7 cellular contexts compared by ENCODE assay signal in the genomic region with DNA sequence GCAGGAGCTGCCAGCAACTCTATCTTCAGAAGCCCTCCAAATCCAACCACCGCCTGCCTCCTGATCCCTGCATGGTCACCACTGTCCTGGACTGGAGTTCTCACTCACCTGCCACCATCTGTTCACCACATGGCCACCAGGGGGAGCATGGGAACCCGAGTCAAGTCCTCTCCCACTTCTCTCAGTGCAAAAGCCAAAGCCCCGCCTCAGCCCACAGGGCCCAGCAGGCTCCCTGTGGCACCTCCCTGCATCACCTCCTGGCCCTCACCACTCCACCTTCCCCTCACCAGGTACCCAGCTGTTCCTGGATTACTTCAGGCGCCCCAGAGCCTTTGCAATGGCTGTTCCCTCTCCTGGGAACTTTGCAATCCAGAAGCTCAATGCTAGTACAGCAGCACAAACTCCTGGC. TPM values are rescaled to one million over a fixed set of nuclear protein-coding genes. Genes with fewer than 3 reads are reported as not detected.
DNase-seq lines count a peak whose midpoint lies in the region; ATAC-seq and TF ChIP-seq lines count a peak whose summit lies in the region.

No MANE protein-coding gene starts in this region.

- TF ChIP-seq CTCF in GM12875 (IDR thresholded peaks at IDR 0.05; ENCODE audit: borderline replicate concordance, insufficient read depth, low read depth, low read length) (peak; percentile 95), ascending aorta (IDR thresholded peaks at IDR 0.05) (peak; percentile 68 to 82 (median 78))

- intact Hi-C loops in ascending aorta (cut with DNase I), result loop anchor here (2.0 to 10.0 kb wide), 2 partner anchors 170 to 622 kb away; a partner anchor contains a TSS

- H3K9me3 ChIP-seq in ascending aorta, result no peaks in the 10 kb centered on the region

- H3K27ac ChIP-seq in ascending aorta, result no peak overlapping the region

- H3K4me3 ChIP-seq in GM12875 (ENCODE audit: low read depth, low read length) (no peak overlapping the region), ascending aorta (no peak overlapping the region)

- no peaks in the 10 kb centered on the region for H3K27me3 ChIP-seq in ascending aorta

- no peak for ATAC-seq in GM18511 (IDR thresholded peaks at IDR 0.05; ENCODE audit: unreplicated experiment)

- DNase-seq in NCI-H1694 (lab: John Stamatoyannopoulos, UW), result peak; percentile 41
- DNase-seq in T1000 (lab: John Stamatoyannopoulos, UW), result peak; percentile 38
- DNase-seq in ascending aorta (ENCODE audit: low spot score in 2 of 2), result peak in 1 of 2 donors; percentile 85
- DNase-seq in hypothalamus (lab: John Stamatoyannopoulos, UW), result peak in 47 of 51 donors; percentile 4 to 78 (median 38)
- DNase-seq in stimulated activated CD4-positive, alpha-beta T cell treated with anti-CD3 and anti-CD28 coated beads, Interleukin-12 subunit alpha, Interleukin-12 subunit beta, amount 100 ng/mL, for 48 hours (ENCODE audit: low read depth in 2 of 3, low spot score in 1 of 3), result peak; percentile 81 to 93 (median 86)

- peaks cover 55 to 76% of the 10 kb centered on the region in 2 donors for H3K36me3 ChIP-seq in ascending aorta

- H3K4me1 ChIP-seq in ascending aorta, result peaks cover 0 to 9% of the 10 kb centered on the region in 2 donors

RNA-seq across cellular contexts. Expression of a gene that starts 5.3 kb away (rescaled TPM):
- total RNA-seq in ascending aorta, result 160 TPM

RNA-seq across cellular contexts. Expression of a gene that starts 9.8 kb away (rescaled TPM):
- total RNA-seq in ascending aorta, result 12.0 TPM

RNA-seq across cellular contexts. Expression of a gene that starts 9.8 kb away (rescaled TPM):
- 36.3 TPM for total RNA-seq in ascending aorta

RNA-seq across cellular contexts. Expression of a gene that starts 11.4 kb away (rescaled TPM):
- not detected for total RNA-seq in ascending aorta

RNA-seq across cellular contexts. Expression of a gene that starts 20.0 kb away (rescaled TPM):
- 7.6 TPM for total RNA-seq in ascending aorta
